Comparison of ENCODE assay signal across 8 cellular contexts in genomic region chr7:66994681-66995044, GRCh38. TPM values are rescaled to one million over a fixed set of nuclear protein-coding genes. Genes with fewer than 3 reads are reported as not detected.
DNase-seq lines count a peak whose midpoint lies in the region; ATAC-seq and TF ChIP-seq lines count a peak whose summit lies in the region.
"Not testable (repeated sequence)": the region's sequence is repeated elsewhere in the genome, so short reads cannot be mapped to it uniquely, and the experiment has no call there.

No MANE protein-coding gene starts in this region.

- H3K9me3 ChIP-seq in ectodermal cell (ENCODE audit: control insufficient read depth, low read length); right lobe of liver: not testable (repeated sequence)

- TF ChIP-seq CTCF in AG10803 (conservative IDR thresholded peaks at IDR 0.05; ENCODE audit: low read length) (peak; percentile 47), right lobe of liver (IDR thresholded peaks at IDR 0.05) (peak in 3 of 4 donors; percentile 43 to 46 (median 45))

- not testable (repeated sequence) for H3K4me1 ChIP-seq in ectodermal cell (ENCODE audit: control insufficient read depth, insufficient read depth, low read length); right lobe of liver

- peak overlapping the region; percentile 72 for H3K4me3 ChIP-seq in AG10803 (ENCODE audit: low read length)
- H3K4me3 ChIP-seq in ectodermal cell (ENCODE audit: insufficient read depth, low read depth, low read length) = peak overlapping the region; percentile 71
- H3K4me3 ChIP-seq in right lobe of liver = peak overlapping the region; percentile 65 to 77 (median 72)

- 11 to 15% methylated on average over 9 of the region's 9 CpGs for WGBS in ectodermal cell, 2 experiments
- 4% methylated on average over 8 of the region's 9 CpGs for WGBS in right lobe of liver (ENCODE audit: insufficient coverage, low coverage, low lambda C conversion rate, missing lambda C conversion rate)

- DNase-seq in AG10803 (ENCODE audit: low read depth) (peak; percentile 91), NOMO-1 treated with DMSO at 0.1 percent for 48 hours (lab: John Stamatoyannopoulos, UW; ENCODE audit: unreplicated experiment) (peak; percentile 71), right lobe of liver (peak in 2 of 3 donors; percentile 47 to 48)
- DNase-seq in activated CD8-positive, alpha-beta memory T cell treated with anti-CD3 and anti-CD28 coated beads for 1 hour (ENCODE audit: extremely low read depth in 1 of 2, low read depth in 1 of 2) = peak; percentile 22 to 30
- DNase-seq in stimulated activated CD4-positive, alpha-beta T cell treated with anti-CD3 and anti-CD28 coated beads, Interleukin-1b, Interleukin-23, amount 100 ng/mL, for 48 hours = peak; percentile 60

- peak; percentile 10 for TF ChIP-seq POLR2A in right lobe of liver (IDR thresholded peaks at IDR 0.05)

- H3K36me3 ChIP-seq in ectodermal cell (ENCODE audit: control insufficient read depth, insufficient read depth, low read length) = peaks cover 11% of the 10 kb centered on the region
- peaks cover 0 to 38% (median 19%) of the 10 kb centered on the region in 4 donors for H3K36me3 ChIP-seq in right lobe of liver

- peak; percentile 19 for ATAC-seq in GM19023 (IDR thresholded peaks at IDR 0.05; ENCODE audit: unreplicated experiment)
- ATAC-seq in HG03571 (IDR thresholded peaks at IDR 0.05; ENCODE audit: unreplicated experiment) = peak; percentile 27
- ATAC-seq in right lobe of liver = peak; percentile 67 to 77 (median 70)

- peak overlapping the region; percentile 89 for H3K27ac ChIP-seq in ectodermal cell (ENCODE audit: insufficient read depth, low read depth, low read length, poor library complexity, severe bottlenecking)
- peak overlapping the region; percentile 91 to 97 (median 95) for H3K27ac ChIP-seq in right lobe of liver

- intact Hi-C loops in right lobe of liver (cut with DNase I) = not testable (repeated sequence)

- not testable (repeated sequence) for H3K27me3 ChIP-seq in ectodermal cell (ENCODE audit: control insufficient read depth, insufficient read depth, low read length, poor library complexity, severe bottlenecking); right lobe of liver

RNA-seq across cellular contexts. Expression of gene SBDS, which starts 0.7 kb away (rescaled TPM):
- polyA plus RNA-seq in ectodermal cell (2013, experiment 1 of 4) = 32.2 TPM
- 27.6 TPM for polyA plus RNA-seq in ectodermal cell (2013, experiment 2 of 4)
- polyA plus RNA-seq in ectodermal cell (2013, experiment 3 of 4) = 30.3 TPM
- 33.2 TPM for polyA plus RNA-seq in ectodermal cell (2013, experiment 4 of 4)
- total RNA-seq in right lobe of liver = 10 to 100 TPM; 50.5 to 63.1 (median 60.5) TPM

RNA-seq across cellular contexts. Expression of gene TYW1, which starts 2.0 kb away (rescaled TPM):
- polyA plus RNA-seq in ectodermal cell (2013, experiment 1 of 4) = 23.6 TPM
- polyA plus RNA-seq in ectodermal cell (2013, experiment 2 of 4) = 25.7 TPM
- polyA plus RNA-seq in ectodermal cell (2013, experiment 3 of 4) = 19.3 TPM
- 21.9 TPM for polyA plus RNA-seq in ectodermal cell (2013, experiment 4 of 4)
- 10 to 100 TPM in 4 of 6 experiments, 1 to 10 TPM in 2; 9.6 to 15.2 (median 10.2) TPM for total RNA-seq in right lobe of liver

Comparison
In these comparisons a context has a peak if more than half of its experiments do, and no peak if none do; other contexts are left out.
1. Peak in every context shown above with its lines: DNase-seq, ATAC-seq, H3K4me3 ChIP-seq and H3K27ac ChIP-seq.
2. DNase-seq: peak in every context shown above with its lines; median percentile 91 in AG10803; 71 in NOMO-1 treated with DMSO at 0.1 percent for 48 hours; 60 in stimulated activated CD4-positive, alpha-beta T cell treated with anti-CD3 and anti-CD28 coated beads, Interleukin-1b, Interleukin-23, amount 100 ng/mL, for 48 hours; 48 in right lobe of liver; 26 in activated CD8-positive, alpha-beta memory T cell treated with anti-CD3 and anti-CD28 coated beads for 1 hour.
3. ATAC-seq: peak in every context shown above with its lines; median percentile 70 in right lobe of liver; 27 in HG03571; 19 in GM19023.